Comparison of ENCODE assay signal across 18 cellular contexts in the genomic region with DNA sequence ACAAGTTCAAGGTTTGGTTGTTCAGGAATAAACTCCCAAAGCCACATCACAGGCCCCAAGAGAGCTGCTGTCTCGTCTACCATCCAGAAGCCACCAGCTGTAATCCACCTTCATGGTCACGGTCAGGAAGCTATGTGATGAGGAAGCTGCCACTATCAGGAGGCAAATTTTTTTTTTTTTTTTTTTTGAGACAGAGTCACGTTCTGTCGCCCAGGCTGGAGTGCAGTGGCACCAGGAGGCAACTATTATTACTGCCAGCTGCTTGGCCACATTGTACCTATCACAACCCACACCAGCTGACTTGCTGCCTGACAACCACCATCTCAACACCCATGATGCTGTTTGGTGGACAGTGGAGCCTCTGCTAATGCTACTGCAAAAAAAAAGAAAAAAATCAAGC.
DNase-seq lines count a peak whose midpoint lies in the region; ATAC-seq and TF ChIP-seq lines count a peak whose summit lies in the region.
"Had no signal": no experiment of that assay in that cellular context is flagged by ENCODE, and none has a peak within 500 bp of the region (broad histone marks: within the 10 kb centered on the region; RNA-seq: fewer than 3 reads in every experiment).

No MANE protein-coding gene starts in this region.

- ATAC-seq in foreskin keratinocyte = no peak
- ATAC-seq in stimulated activated naive CD8-positive, alpha-beta T cell treated with anti-CD3 and anti-CD28 coated beads, Interleukin-15, Interleukin-2, amounts not matched to agents 100 U/mL and 50 U/mL, for 24 hours = no peak
- ATAC-seq: GM12878, HepG2 had no signal

- H3K4me1 ChIP-seq in foreskin keratinocyte = no peaks in the 10 kb centered on the region
- H3K4me1 ChIP-seq: Caco-2, HAP-1 had no signal

- DNase-seq in NCI-H2171 treated with DMSO at 0.1 percent for 48 hours (lab: John Stamatoyannopoulos, UW) (peak; percentile 24), NCI-H2171 (lab: John Stamatoyannopoulos, UW) (no peak), NAMALWA (ENCODE audit: low spot score) (peak; percentile 10), myocyte (ENCODE audit: low read depth) (peak; percentile 6), occipital lobe (lab: John Stamatoyannopoulos, UW) (no peak), foreskin keratinocyte (no peak)
- DNase-seq in stimulated activated naive CD8-positive, alpha-beta T cell treated with anti-CD3 and anti-CD28 coated beads, Interleukin-15, Interleukin-2, amounts not matched to agents 100 U/mL and 50 U/mL, for 24 hours = no peak
- DNase-seq: 8988T; Caco-2; CD4-positive, alpha-beta T cell; DMS153; DND-41; EL; GM23248 had no signal

- H3K27ac ChIP-seq in foreskin keratinocyte = no peak overlapping the region
- H3K27ac ChIP-seq: C4-2B, GM23248 had no signal

- TF ChIP-seq CTCF in foreskin keratinocyte (conservative IDR thresholded peaks at IDR 0.05) = no peak

- H3K27me3 ChIP-seq in foreskin keratinocyte = peaks cover 10% of the 10 kb centered on the region

Comparison
In these comparisons a context has a peak if more than half of its experiments do, and no peak if none do; other contexts are left out.
1. DNase-seq: peak in NCI-H2171 treated with DMSO at 0.1 percent for 48 hours (single experiment), NAMALWA (single experiment) and myocyte (single experiment); none in NCI-H2171 (single experiment), occipital lobe (single experiment), foreskin keratinocyte (0 of 2) and stimulated activated naive CD8-positive, alpha-beta T cell treated with anti-CD3 and anti-CD28 coated beads, Interleukin-15, Interleukin-2, amounts not matched to agents 100 U/mL and 50 U/mL, for 24 hours (single experiment).